1 cellular context compared by ENCODE assay signal in the genomic region with DNA sequence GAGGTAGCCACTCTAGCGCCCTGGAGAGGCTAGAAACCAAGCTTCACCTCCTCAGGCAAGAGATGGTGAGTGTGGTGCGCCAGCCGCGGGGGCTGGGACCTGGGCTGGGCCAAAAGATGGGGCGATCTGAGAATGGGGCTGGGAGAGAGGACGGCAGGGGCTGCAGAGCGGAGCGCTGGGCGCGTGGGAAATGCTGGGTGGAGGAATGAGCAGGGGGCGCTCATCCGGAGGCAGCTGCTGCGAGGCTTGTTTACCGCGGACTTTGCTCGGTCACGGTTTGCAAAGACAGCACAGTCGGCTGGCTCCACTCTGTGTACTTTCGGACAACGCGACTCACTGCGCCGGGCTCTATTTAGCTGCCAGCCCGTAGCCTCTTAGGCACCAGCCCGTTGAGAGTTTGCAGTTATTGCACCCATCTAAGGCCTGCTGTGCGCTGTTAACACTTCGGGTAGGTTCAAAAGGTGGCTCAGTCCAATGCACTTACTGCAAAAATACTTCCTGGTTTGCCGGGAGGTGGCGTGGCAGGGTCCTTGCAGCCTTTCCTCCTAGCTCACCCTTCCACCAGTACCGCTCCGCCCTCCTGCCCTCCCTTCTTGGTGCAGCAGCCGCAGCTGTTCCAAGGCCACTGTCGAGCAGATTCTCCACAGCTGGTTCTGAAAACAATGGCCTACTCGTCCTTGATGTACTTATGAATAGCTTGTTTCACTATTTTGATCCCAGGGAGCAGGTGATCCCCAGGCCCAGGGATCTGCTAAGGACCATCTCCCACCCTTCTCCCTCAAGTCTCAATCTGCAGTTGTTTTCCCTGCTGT.
TF ChIP-seq lines count a peak whose summit lies in the region.

No MANE protein-coding gene starts in this region.

TF ChIP-seq in HCT116, 20 proteins besides CTCF, POLR2A, EP300 and RAD21 (continued from another document):
- TF ChIP-seq, protein P1, sequence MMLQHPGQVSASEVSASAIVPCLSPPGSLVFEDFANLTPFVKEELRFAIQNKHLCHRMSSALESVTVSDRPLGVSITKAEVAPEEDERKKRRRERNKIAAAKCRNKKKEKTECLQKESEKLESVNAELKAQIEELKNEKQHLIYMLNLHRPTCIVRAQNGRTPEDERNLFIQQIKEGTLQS (IDR thresholded peaks at IDR 0.05), result no peak
- TF ChIP-seq SP1 (IDR thresholded peaks at IDR 0.05; ENCODE audit: low read depth) (no peak; the same call in 1 of the 2 replicates), FOSL1 (IDR thresholded peaks at IDR 0.05; ENCODE audit: low read depth) (no peak), ELF1 (IDR thresholded peaks at IDR 0.05; ENCODE audit: borderline replicate concordance, low read depth) (no peak; the same call in 1 of the 2 replicates), TCF7L2 (IDR thresholded peaks at IDR 0.05; ENCODE audit: borderline replicate concordance, extremely low read depth, insufficient read depth, insufficient read length) (peak; percentile 84), CBX3 (IDR thresholded peaks at IDR 0.05; ENCODE audit: low read depth) (peak; percentile 47; the same call in 1 of the 2 replicates), EZH2phosphoT487 (IDR thresholded peaks at IDR 0.05; ENCODE audit: borderline replicate concordance) (no peak), POLR2AphosphoS5 (IDR thresholded peaks at IDR 0.05; ENCODE audit: low read depth, low read length) (peak; percentile 82), YY1 (IDR thresholded peaks at IDR 0.05; ENCODE audit: extremely low read depth, insufficient replicate concordance, low read depth, low read length) (peak; percentile 37), SRF (IDR thresholded peaks at IDR 0.05; ENCODE audit: low read depth) (no peak)
